Comparison of ENCODE assay signal across 15 cellular contexts in genomic region chr17:2959371-2960130, GRCh38.
A peak's percentile ranks its signal among the peaks of the same experiment; 100 is the strongest.
DNase-seq lines count a peak whose midpoint lies in the region; ATAC-seq and TF ChIP-seq lines count a peak whose summit lies in the region.
"Had no signal": no experiment of that assay in that cellular context is flagged by ENCODE, and none has a peak within 500 bp of the region (broad histone marks: within the 10 kb centered on the region; RNA-seq: fewer than 3 reads in every experiment).

No MANE protein-coding gene starts in this region.

- no peak overlapping the region for H3K4me3 Mint-ChIP-seq in activated T-cell treated with anti-CD3 and anti-CD28 coated beads, Interleukin-2, amount 50 U/mL, for 24 hours
- no peak overlapping the region for H3K4me3 Mint-ChIP-seq in type B pancreatic cell
- no peak overlapping the region for H3K4me3 Mint-ChIP-seq in activated CD4-positive, alpha-beta memory T cell treated with anti-CD3 and anti-CD28 coated beads for 36 hours
- H3K4me3 Mint-ChIP-seq: T-helper 2 cell treated with Interferon-gamma antibody and Interleukin-4, amounts not matched to agents 5 μg/mL and 100 μg/mL, for 36 hours had no signal

- POLR2A ChIA-PET in activated CD4-positive, alpha-beta memory T cell treated with anti-CD3 and anti-CD28 coated beads for 36 hours (lab: Charles Lee), result no interaction called here

- WGBS in psoas muscle, 3 donors, result 93 to 95% (median 94%) methylated on average over 19 of the region's 19 CpGs

- H3K9me3 Mint-ChIP-seq in activated T-cell treated with anti-CD3 and anti-CD28 coated beads, Interleukin-2, amount 50 U/mL, for 24 hours, result no peaks in the 10 kb centered on the region
- H3K9me3 Mint-ChIP-seq in type B pancreatic cell, result no peaks in the 10 kb centered on the region
- no peaks in the 10 kb centered on the region for H3K9me3 Mint-ChIP-seq in activated CD4-positive, alpha-beta memory T cell treated with anti-CD3 and anti-CD28 coated beads for 36 hours
- H3K9me3 Mint-ChIP-seq: activated naive CD4-positive, alpha-beta T cell treated with anti-CD3 and anti-CD28 coated beads, Interleukin-2, amount 50 U/mL, for 72 hours; T-helper 2 cell treated with Interferon-gamma antibody and Interleukin-4, amounts not matched to agents 5 μg/mL and 100 μg/mL, for 36 hours had no signal

- H3K4me1 ChIP-seq in breast epithelium (no peaks in the 10 kb centered on the region), psoas muscle (no peaks in the 10 kb centered on the region)

- H3K27me3 Mint-ChIP-seq in activated T-cell treated with anti-CD3 and anti-CD28 coated beads, Interleukin-2, amount 50 U/mL, for 24 hours, result peaks cover 2% of the 10 kb centered on the region
- H3K27me3 Mint-ChIP-seq in type B pancreatic cell, result no peaks in the 10 kb centered on the region
- H3K27me3 Mint-ChIP-seq in activated CD4-positive, alpha-beta memory T cell treated with anti-CD3 and anti-CD28 coated beads for 36 hours, result no peaks in the 10 kb centered on the region

- no peak for ATAC-seq in psoas muscle
- ATAC-seq: activated naive CD4-positive, alpha-beta T cell treated with anti-CD3 and anti-CD28 coated beads, Interleukin-2, amount 50 U/mL, for 72 hours had no signal

- H3K4me1 Mint-ChIP-seq in activated T-cell treated with anti-CD3 and anti-CD28 coated beads, Interleukin-2, amount 50 U/mL, for 24 hours (ENCODE audit: low read depth), result peaks cover 15% of the 10 kb centered on the region
- peaks cover 38% of the 10 kb centered on the region for H3K4me1 Mint-ChIP-seq in type B pancreatic cell (ENCODE audit: unreplicated experiment)
- H3K4me1 Mint-ChIP-seq in activated CD4-positive, alpha-beta memory T cell treated with anti-CD3 and anti-CD28 coated beads for 36 hours (ENCODE audit: low read depth), result peaks cover 13% of the 10 kb centered on the region

- no peak overlapping the region for H3K27ac Mint-ChIP-seq in activated T-cell treated with anti-CD3 and anti-CD28 coated beads, Interleukin-2, amount 50 U/mL, for 24 hours
- peak overlapping the region; percentile 98 for H3K27ac Mint-ChIP-seq in type B pancreatic cell
- no peak overlapping the region for H3K27ac Mint-ChIP-seq in activated CD4-positive, alpha-beta memory T cell treated with anti-CD3 and anti-CD28 coated beads for 36 hours
- H3K27ac Mint-ChIP-seq: activated naive CD4-positive, alpha-beta T cell treated with anti-CD3 and anti-CD28 coated beads, Interleukin-2, amount 50 U/mL, for 72 hours; T-helper 2 cell treated with Interferon-gamma antibody and Interleukin-4, amounts not matched to agents 5 μg/mL and 100 μg/mL, for 36 hours had no signal

- intact Hi-C loops in breast epithelium (cut with DNase I; ENCODE audit: low total_unique reads), result no loop called here
- intact Hi-C loops in psoas muscle (cut with DNase I), result no loop called here
- intact Hi-C loops in activated CD4-positive, alpha-beta memory T cell treated with anti-CD3 and anti-CD28 coated beads for 36 hours (cut with micrococcal nuclease), result no loop called here

- no peak for TF ChIP-seq CTCF in breast epithelium (IDR thresholded peaks at IDR 0.05)
- TF ChIP-seq CTCF in type B pancreatic cell (conservative IDR thresholded peaks at IDR 0.05), result no peak
- no peak for TF ChIP-seq CTCF in psoas muscle (IDR thresholded peaks at IDR 0.05)

- H3K27me3 ChIP-seq in breast epithelium (no peaks in the 10 kb centered on the region), psoas muscle (ENCODE audit: insufficient read depth in 3 of 3, low read length in 2 of 3) (no peaks in the 10 kb centered on the region)

- H3K36me3 ChIP-seq in breast epithelium (no peaks in the 10 kb centered on the region), psoas muscle (ENCODE audit: insufficient read depth in 1 of 2, low read depth in 1 of 2) (no peaks in the 10 kb centered on the region)

- CTCF ChIA-PET in activated CD4-positive, alpha-beta memory T cell treated with anti-CD3 and anti-CD28 coated beads for 36 hours (lab: Charles Lee), result no interaction called here

- no peaks in the 10 kb centered on the region for H3K36me3 Mint-ChIP-seq in activated T-cell treated with anti-CD3 and anti-CD28 coated beads, Interleukin-2, amount 50 U/mL, for 24 hours (ENCODE audit: low read depth)
- H3K36me3 Mint-ChIP-seq in type B pancreatic cell, result no peaks in the 10 kb centered on the region
- H3K36me3 Mint-ChIP-seq in activated CD4-positive, alpha-beta memory T cell treated with anti-CD3 and anti-CD28 coated beads for 36 hours, result no peaks in the 10 kb centered on the region
- H3K36me3 Mint-ChIP-seq: activated naive CD4-positive, alpha-beta T cell treated with anti-CD3 and anti-CD28 coated beads, Interleukin-2, amount 50 U/mL, for 72 hours had no signal

- no peak for TF ChIP-seq POLR2A in breast epithelium (IDR thresholded peaks at IDR 0.05)

- H3K4me3 ChIP-seq in breast epithelium (no peak overlapping the region), psoas muscle (no peak overlapping the region)

- DNase-seq in activated T-cell treated with anti-CD3 and anti-CD28 coated beads, Interleukin-2, amount 50 U/mL, for 24 hours, result peak; percentile 20
- no peak for DNase-seq in activated T-cell treated with anti-CD3 and anti-CD28 coated beads, Interleukin-2, amount 50 U/mL, for 48 hours
- no peak for DNase-seq in breast epithelium (ENCODE audit: low spot score in 2 of 2)
- DNase-seq in mesenteric fat pad (ENCODE audit: low spot score), result peak; percentile 81
- no peak for DNase-seq in type B pancreatic cell (ENCODE audit: extremely low spot score, unreplicated experiment)
- DNase-seq in psoas muscle, result no peak
- no peak for DNase-seq in putamen (ENCODE audit: low spot score)
- DNase-seq in activated CD4-positive, alpha-beta memory T cell treated with anti-CD3 and anti-CD28 coated beads for 36 hours, result no peak
- DNase-seq: activated CD4-positive, CD25-positive, alpha-beta regulatory T cell treated with anti-CD3 and anti-CD28 coated beads, Interleukin-2, amount 50 U/mL, for 72 hours; hippocampal formation; NCI-H446 treated with DMSO at 0.1 percent for 48 hours; Right ventricle myocardium superior; stimulated activated naive CD4-positive, alpha-beta T cell treated with Interleukin-2 at 50 U/mL for 16 hours had no signal

- no peaks in the 10 kb centered on the region for H3K9me3 ChIP-seq in breast epithelium
- H3K9me3 ChIP-seq in psoas muscle, result no peaks in the 10 kb centered on the region

- H3K27ac ChIP-seq in breast epithelium, result peak overlapping the region; percentile 39 to 78
- no peak overlapping the region for H3K27ac ChIP-seq in psoas muscle

Comparison
In these comparisons a context has a peak if more than half of its experiments do, and no peak if none do; other contexts are left out.
1. DNase-seq: peak in activated T-cell treated with anti-CD3 and anti-CD28 coated beads, Interleukin-2, amount 50 U/mL, for 24 hours (single experiment) and mesenteric fat pad (single experiment); none in activated T-cell treated with anti-CD3 and anti-CD28 coated beads, Interleukin-2, amount 50 U/mL, for 48 hours (0 of 2), breast epithelium (0 of 2), type B pancreatic cell (single experiment), psoas muscle (0 of 2), putamen (single experiment) and activated CD4-positive, alpha-beta memory T cell treated with anti-CD3 and anti-CD28 coated beads for 36 hours (single experiment).